ENCODE assay signal across 16 cellular contexts in genomic region chr10:7354330-7355047, GRCh38. TPM values are rescaled to one million over a fixed set of nuclear protein-coding genes. Genes with fewer than 3 reads are reported as not detected.
A peak's percentile ranks its signal among the peaks of the same experiment; 100 is the strongest.
DNase-seq lines count a peak whose midpoint lies in the region; ATAC-seq and TF ChIP-seq lines count a peak whose summit lies in the region.
"Had no signal": no experiment of that assay in that cellular context is flagged by ENCODE, and none has a peak within 500 bp of the region (broad histone marks: within the 10 kb centered on the region; RNA-seq: fewer than 3 reads in every experiment).

No MANE protein-coding gene starts in this region.

- in situ Hi-C loops in gastrocnemius medialis (cut with MboI; ENCODE audit: low sequenced_read_pairs in 4 of 4), result no loop called here

- DNase-seq in activated T-cell treated with anti-CD3 and anti-CD28 coated beads, Interleukin-2, amount 50 U/mL, for 24 hours, result no peak
- DNase-seq in activated T-cell treated with anti-CD3 and anti-CD28 coated beads for 4 hours (no peak), OCI-LY7 (ENCODE audit: low spot score) (no peak), dermis blood vessel endothelial cell (peak; percentile 72), gastrocnemius medialis (no peak), NCI-H446 treated with DMSO at 0.1 percent for 48 hours (lab: John Stamatoyannopoulos, UW) (no peak)
- DNase-seq: activated CD4-positive, alpha-beta T cell treated with anti-CD3 and anti-CD28 coated beads, Interleukin-2, amount 50 U/mL, for 1 hour; esophagus squamous epithelium; NCI-H510A; stimulated activated CD4-positive, alpha-beta T cell treated with anti-CD3 and anti-CD28 coated beads, Interleukin-4, amount 100 ng/mL, for 1 hour had no signal

- no peaks in the 10 kb centered on the region for H3K79me2 ChIP-seq in OCI-LY7 (ENCODE audit: insufficient read depth, low read depth, low read length)

- no peaks in the 10 kb centered on the region for H3K27me3 ChIP-seq in gastrocnemius medialis
- H3K27me3 ChIP-seq: esophagus squamous epithelium, SJSA1 had no signal

- no peak overlapping the region for H3K4me3 Mint-ChIP-seq in activated T-cell treated with anti-CD3 and anti-CD28 coated beads, Interleukin-2, amount 50 U/mL, for 24 hours
- H3K4me3 Mint-ChIP-seq: GM23338 had no signal

- no peaks in the 10 kb centered on the region for H3K9me2 ChIP-seq in OCI-LY7 (ENCODE audit: insufficient read depth, low read length)

- H3K27ac ChIP-seq in OCI-LY7 (ENCODE audit: low read depth, low read length, poor library complexity, severe bottlenecking) (no peak overlapping the region), gastrocnemius medialis (peak overlapping the region in 2 of 4 donors; percentile 29 to 54)
- H3K27ac ChIP-seq: esophagus squamous epithelium, KMS-11, parathyroid adenoma, SJSA1 had no signal

- POLR2A ChIA-PET in OCI-LY7 (lab: Charles Lee), result no interaction called here

- BruUV-seq in OCI-LY7 (replicated peaks; lab: Mats Ljungman, UMichigan), result TSS peak; percentile 24

- no peaks in the 10 kb centered on the region for H4K20me1 ChIP-seq in OCI-LY7 (ENCODE audit: insufficient read depth, low read length)

- no peak overlapping the region for H3K4me2 ChIP-seq in OCI-LY7 (ENCODE audit: low read length)
- H3K4me2 ChIP-seq: GM23338, KMS-11 had no signal

- peaks cover 48% of the 10 kb centered on the region for H3K4me1 Mint-ChIP-seq in activated T-cell treated with anti-CD3 and anti-CD28 coated beads, Interleukin-2, amount 50 U/mL, for 24 hours (ENCODE audit: low read depth)

- H3K27ac Mint-ChIP-seq in activated T-cell treated with anti-CD3 and anti-CD28 coated beads, Interleukin-2, amount 50 U/mL, for 24 hours, result peak overlapping the region; percentile 17
- H3K27ac Mint-ChIP-seq: GM23338 had no signal

- no peaks in the 10 kb centered on the region for H3K27me3 Mint-ChIP-seq in activated T-cell treated with anti-CD3 and anti-CD28 coated beads, Interleukin-2, amount 50 U/mL, for 24 hours

- CTCF ChIA-PET in OCI-LY7 (lab: Charles Lee; ENCODE audit: unreplicated experiment), result no interaction called here

- H3K36me3 ChIP-seq in OCI-LY7 (ENCODE audit: insufficient read depth, low read length), result peaks cover 15% of the 10 kb centered on the region
- no peaks in the 10 kb centered on the region for H3K36me3 ChIP-seq in gastrocnemius medialis
- H3K36me3 ChIP-seq: SJSA1 had no signal

- TF ChIP-seq CTCF in OCI-LY7 (conservative IDR thresholded peaks at IDR 0.05; ENCODE audit: low read length) (no peak), gastrocnemius medialis (IDR thresholded peaks at IDR 0.05 in 4 of 5, conservative IDR thresholded peaks at IDR 0.05 in 1 of 5) (no peak)

- H3K4me1 ChIP-seq in OCI-LY7 (ENCODE audit: insufficient read depth, low read length, poor library complexity, severe bottlenecking) (no peaks in the 10 kb centered on the region), gastrocnemius medialis (peaks cover 0 to 9% of the 10 kb centered on the region in 2 donors)
- H3K4me1 ChIP-seq: esophagus squamous epithelium, parathyroid adenoma had no signal

- H3K36me3 Mint-ChIP-seq in activated T-cell treated with anti-CD3 and anti-CD28 coated beads, Interleukin-2, amount 50 U/mL, for 24 hours (ENCODE audit: low read depth), result peaks cover 81% of the 10 kb centered on the region

- H3K4me3 ChIP-seq in OCI-LY7 (ENCODE audit: low read depth, low read length, poor library complexity, severe bottlenecking), result no peak overlapping the region
- H3K4me3 ChIP-seq in gastrocnemius medialis, result no peak overlapping the region
- H3K4me3 ChIP-seq: esophagus squamous epithelium, GM23338, SJSA1 had no signal

- no peaks in the 10 kb centered on the region for H3K9me3 ChIP-seq in OCI-LY7 (ENCODE audit: low read length)
- no peaks in the 10 kb centered on the region for H3K9me3 ChIP-seq in gastrocnemius medialis
- H3K9me3 ChIP-seq: esophagus squamous epithelium, SJSA1 had no signal

- intact Hi-C loops in OCI-LY7 (cut with micrococcal nuclease; ENCODE audit: unreplicated experiment), result no loop called here
- intact Hi-C loops in gastrocnemius medialis (cut with DNase I; ENCODE audit: low total_unique reads), result no loop called here

- peak; percentile 82 to 89 for ATAC-seq in gastrocnemius medialis
- ATAC-seq in GM21529 (IDR thresholded peaks at IDR 0.05; ENCODE audit: unreplicated experiment), result no peak
- ATAC-seq in GM19455 (IDR thresholded peaks at IDR 0.05; ENCODE audit: unreplicated experiment), result no peak
- ATAC-seq: GM23338 had no signal

- H3K9me3 Mint-ChIP-seq in activated T-cell treated with anti-CD3 and anti-CD28 coated beads, Interleukin-2, amount 50 U/mL, for 24 hours, result peaks cover 11% of the 10 kb centered on the region

- no peak overlapping the region for H2AFZ ChIP-seq in OCI-LY7 (ENCODE audit: low read length)
- H2AFZ ChIP-seq: GM23338, parathyroid adenoma had no signal

- no peak for TF ChIP-seq POLR2A in gastrocnemius medialis (IDR thresholded peaks at IDR 0.05)

RNA-seq across cellular contexts. Expression of gene SFMBT2, which starts 56.3 kb away (rescaled TPM):
- 5.1 and 7.9 TPM in 2 replicates for total RNA-seq in OCI-LY7 (2014; rRNA removed; shearing (Covaris generic))
- total RNA-seq in OCI-LY7 (2022), result 7.0 and 8.3 TPM in 2 replicates
- 2.2 and 5.4 TPM in 2 replicates for total RNA-seq in dermis blood vessel endothelial cell
- total RNA-seq in gastrocnemius medialis, result 1 to 10 TPM; 1.1 to 6.9 (median 2.1) TPM

Comparison
In these comparisons a context has a peak if more than half of its experiments do, and no peak if none do; other contexts are left out.
1. ATAC-seq: peak in gastrocnemius medialis (2 of 2); none in GM21529 (single experiment) and GM19455 (single experiment).